ENCODE assay signal across 25 cellular contexts in the genomic region with DNA sequence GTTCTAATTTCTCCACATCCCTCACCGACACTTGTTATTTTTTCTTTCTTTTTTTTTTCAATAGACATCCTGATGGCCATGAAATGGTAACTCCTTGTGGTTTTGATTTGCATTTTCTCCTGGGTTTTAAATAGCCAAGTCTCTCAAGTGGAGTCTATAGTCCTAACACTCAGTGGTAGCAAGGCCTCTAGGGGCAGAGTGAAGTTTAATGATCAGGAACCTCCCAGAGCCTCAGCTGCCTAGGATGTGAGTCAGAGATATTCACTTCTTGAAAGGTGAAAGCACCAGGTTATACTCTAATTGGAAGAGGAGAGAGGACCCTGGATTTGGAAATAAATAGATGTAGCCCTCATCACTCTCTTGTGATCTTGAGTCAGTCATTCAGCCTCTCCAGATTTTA.
DNase-seq lines count a peak whose midpoint lies in the region; ATAC-seq and TF ChIP-seq lines count a peak whose summit lies in the region.
"Had no signal": no experiment of that assay in that cellular context is flagged by ENCODE, and none has a peak within 500 bp of the region (broad histone marks: within the 10 kb centered on the region; RNA-seq: fewer than 3 reads in every experiment).

No MANE protein-coding gene starts in this region.

- intact Hi-C loops in cardiac septum (cut with DNase I): no loop called here

- no peaks in the 10 kb centered on the region for H3K36me3 Mint-ChIP-seq in osteocyte (ENCODE audit: unreplicated experiment)
- H3K36me3 Mint-ChIP-seq: CD4-positive, alpha-beta memory T cell; IgD-negative memory B cell had no signal

- DNase-seq in Daoy (ENCODE audit: low read depth): peak; percentile 36
- peak; percentile 19 for DNase-seq in HT-29 (ENCODE audit: low spot score)
- peak; percentile 47 for DNase-seq in epithelial cell of proximal tubule (ENCODE audit: low read depth)
- peak; percentile 83 for DNase-seq in kidney tubule cell (ENCODE audit: low spot score)
- no peak for DNase-seq in osteocyte (ENCODE audit: extremely low spot score, unreplicated experiment)
- no peak for DNase-seq in cardiac septum (ENCODE audit: low spot score)
- DNase-seq: AML-193; C1 segment of cervical spinal cord; CD4-positive, alpha-beta memory T cell; DMS 273 treated with DMSO at 0.1 percent for 48 hours; DMS79; GF-D8; MM.1S; NCI-H2029 treated with DMSO at 0.1 percent for 48 hours; NCI-H446 treated with DMSO at 0.1 percent for 48 hours; NCI-H526; NCI-H82; NK-92 treated with Interleukin-12 subunit alpha and Interleukin-12 subunit beta, amount 100 ng/mL, for 24 hours; PC-3; SJCRH30 had no signal

- ATAC-seq in HG02763 (IDR thresholded peaks at IDR 0.05; ENCODE audit: unreplicated experiment) (no peak), GM18519 (IDR thresholded peaks at IDR 0.05; ENCODE audit: low FRiP score, unreplicated experiment) (no peak)
- ATAC-seq: PC-3, Right ventricle myocardium inferior, SK-N-SH treated with all-trans-retinoic acid at 6 μM for 48 hours had no signal

- peaks cover 11% of the 10 kb centered on the region for H3K27me3 Mint-ChIP-seq in osteocyte (ENCODE audit: unreplicated experiment)

- H3K4me1 Mint-ChIP-seq in osteocyte (ENCODE audit: unreplicated experiment): no peaks in the 10 kb centered on the region

- no peak overlapping the region for H3K4me3 Mint-ChIP-seq in osteocyte (ENCODE audit: unreplicated experiment)
- H3K4me3 Mint-ChIP-seq: CD4-positive, alpha-beta memory T cell; IgD-negative memory B cell had no signal

- TF ChIP-seq CTCF in epithelial cell of proximal tubule (conservative IDR thresholded peaks at IDR 0.05; ENCODE audit: low read depth, low read length) (peak; percentile 44), osteocyte (IDR thresholded peaks at IDR 0.05) (no peak)

- H3K9me3 Mint-ChIP-seq in osteocyte (ENCODE audit: unreplicated experiment): peaks cover 5% of the 10 kb centered on the region

- H3K4me3 ChIP-seq in epithelial cell of proximal tubule (ENCODE audit: low read depth, low read length): no peak overlapping the region
- H3K4me3 ChIP-seq: SJCRH30 had no signal

- H3K27ac Mint-ChIP-seq in osteocyte (ENCODE audit: unreplicated experiment): no peak overlapping the region
- H3K27ac Mint-ChIP-seq: CD4-positive, alpha-beta memory T cell; IgD-negative memory B cell had no signal

Comparison
In these comparisons a context has a peak if more than half of its experiments do, and no peak if none do; other contexts are left out.
1. DNase-seq: peak in Daoy (single experiment), HT-29 (single experiment), epithelial cell of proximal tubule (single experiment) and kidney tubule cell (single experiment); none in osteocyte (single experiment) and cardiac septum (single experiment).